ENCODE assay signal across 10 cellular contexts in the genomic region with DNA sequence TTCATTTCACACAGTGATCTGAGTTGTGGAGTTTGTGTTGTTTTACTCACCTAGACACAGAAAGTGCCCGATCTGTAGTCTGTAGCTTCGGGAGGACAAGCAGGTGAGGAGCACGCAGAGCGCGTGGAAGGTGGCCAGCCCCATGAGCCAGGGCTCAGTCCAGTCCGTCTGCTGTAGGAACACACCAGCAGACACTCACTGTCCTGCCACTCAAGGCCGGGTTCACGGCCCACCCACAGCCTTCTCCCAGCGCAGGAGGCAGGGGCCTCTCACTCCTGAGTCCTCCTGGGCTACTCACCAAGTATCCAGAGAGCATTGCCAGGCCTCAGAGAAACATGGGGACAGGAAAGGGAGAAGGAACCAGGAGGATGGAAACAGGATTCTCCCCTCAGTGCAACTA. TPM values are rescaled to one million over a fixed set of nuclear protein-coding genes. Genes with fewer than 3 reads are reported as not detected.
DNase-seq lines count a peak whose midpoint lies in the region; ATAC-seq and TF ChIP-seq lines count a peak whose summit lies in the region.
"Had no signal": no experiment of that assay in that cellular context is flagged by ENCODE, and none has a peak within 500 bp of the region (broad histone marks: within the 10 kb centered on the region; RNA-seq: fewer than 3 reads in every experiment).

No MANE protein-coding gene starts in this region.

- peaks cover 45% of the 10 kb centered on the region for H3K79me2 ChIP-seq in hepatocyte

- peak overlapping the region; percentile 92 for H3K4me2 ChIP-seq in hepatocyte

- 94% methylated on average over 9 of the region's 9 CpGs for WGBS in hepatocyte (ENCODE audit: low lambda C conversion rate, missing lambda C conversion rate)
- WGBS in tibial nerve, 2 donors, result 87% methylated on average over 9 of the region's 9 CpGs

- H3K4me1 ChIP-seq in hepatocyte (ENCODE audit: insufficient read depth) (peaks cover 9% of the 10 kb centered on the region), tibial nerve (peaks cover 0 to 33% (median 8%) of the 10 kb centered on the region in 4 donors)
- H3K4me1 ChIP-seq: parathyroid adenoma had no signal

- CTCF ChIA-PET in activated naive CD4-positive, alpha-beta T cell treated with anti-CD3 and anti-CD28 coated beads, Interleukin-2, amount 10 ng/mL, durations not matched to agents 7 days and 5 days (lab: Charles Lee), result interaction anchor here (0.9 kb wide), 1 partner anchor 9 kb away, joined by 4 read pairs; no protein-coding TSS in a partner anchor

- H3K27me3 Mint-ChIP-seq in activated naive CD4-positive, alpha-beta T cell treated with anti-CD3 and anti-CD28 coated beads, Interleukin-2, amount 10 ng/mL, durations not matched to agents 7 days and 5 days, result no peaks in the 10 kb centered on the region

- peaks cover 36% of the 10 kb centered on the region for H4K20me1 ChIP-seq in hepatocyte (ENCODE audit: insufficient read depth, poor library complexity, severe bottlenecking)

- H3K36me3 Mint-ChIP-seq in activated naive CD4-positive, alpha-beta T cell treated with anti-CD3 and anti-CD28 coated beads, Interleukin-2, amount 10 ng/mL, durations not matched to agents 7 days and 5 days, result peaks cover 24% of the 10 kb centered on the region
- H3K36me3 Mint-ChIP-seq in activated naive CD4-positive, alpha-beta T cell treated with anti-CD3 and anti-CD28 coated beads, Interleukin-2, amount 50 U/mL, for 72 hours, result peaks cover 10 to 39% of the 10 kb centered on the region in 2 donors

- H3K4me3 ChIP-seq in hepatocyte, result no peak overlapping the region
- H3K4me3 ChIP-seq in tibial nerve, result no peak overlapping the region

- H3K9me3 Mint-ChIP-seq in activated naive CD4-positive, alpha-beta T cell treated with anti-CD3 and anti-CD28 coated beads, Interleukin-2, amount 10 ng/mL, durations not matched to agents 7 days and 5 days, result no peaks in the 10 kb centered on the region
- H3K9me3 Mint-ChIP-seq in activated naive CD4-positive, alpha-beta T cell treated with anti-CD3 and anti-CD28 coated beads, Interleukin-2, amount 50 U/mL, for 72 hours, result no peaks in the 10 kb centered on the region

- H3K4me3 Mint-ChIP-seq in activated naive CD4-positive, alpha-beta T cell treated with anti-CD3 and anti-CD28 coated beads, Interleukin-2, amount 10 ng/mL, durations not matched to agents 7 days and 5 days, result peak overlapping the region; percentile 88

- H3K27me3 ChIP-seq in hepatocyte (no peaks in the 10 kb centered on the region), tibial nerve (no peaks in the 10 kb centered on the region)

- TF ChIP-seq EP300 in tibial nerve (IDR thresholded peaks at IDR 0.05), result no peak

- ATAC-seq in activated naive CD4-positive, alpha-beta T cell treated with anti-CD3 and anti-CD28 coated beads, Interleukin-2, amount 50 U/mL, for 72 hours, result no peak

- no peaks in the 10 kb centered on the region for H3K36me3 ChIP-seq in hepatocyte (replicated peaks; ENCODE audit: insufficient read depth, low read depth)
- H3K36me3 ChIP-seq in tibial nerve, result peaks cover 0 to 32% (median 6%) of the 10 kb centered on the region in 3 donors

- TF ChIP-seq CTCF in VCaP (conservative IDR thresholded peaks at IDR 0.05) (no peak), hepatocyte (IDR thresholded peaks at IDR 0.05; ENCODE audit: poor library complexity) (no peak), tibial nerve (IDR thresholded peaks at IDR 0.05) (no peak)

- no peaks in the 10 kb centered on the region for H3K9me3 ChIP-seq in hepatocyte (ENCODE audit: low read depth)
- H3K9me3 ChIP-seq in tibial nerve, result no peaks in the 10 kb centered on the region

- H2AFZ ChIP-seq in hepatocyte, result no peak overlapping the region

- H3K27ac ChIP-seq in VCaP, result peak overlapping the region; percentile 95
- H3K27ac ChIP-seq in hepatocyte, result peak overlapping the region; percentile 48
- H3K27ac ChIP-seq in tibial nerve, result peak overlapping the region in 3 of 4 donors; percentile 42 to 99 (median 99)

- no peak for DNase-seq in activated naive CD4-positive, alpha-beta T cell treated with anti-CD3 and anti-CD28 coated beads, Interleukin-2, amount 10 ng/mL, durations not matched to agents 7 days and 5 days
- no peak for DNase-seq in activated naive CD4-positive, alpha-beta T cell treated with anti-CD3 and anti-CD28 coated beads, Interleukin-2, amount 50 U/mL, for 72 hours (ENCODE audit: low spot score in 2 of 2)
- DNase-seq in hepatocyte (ENCODE audit: low spot score) (no peak), tibial nerve (ENCODE audit: low spot score in 2 of 2) (no peak), NCI-H2081 treated with DMSO at 0.1 percent for 48 hours (lab: John Stamatoyannopoulos, UW) (no peak), NOMO-1 (lab: John Stamatoyannopoulos, UW; ENCODE audit: unreplicated experiment in 2 of 2) (no peak), germinal center (ENCODE audit: low spot score) (no peak)
- DNase-seq: NCI-H1417 treated with DMSO at 0.1 percent for 48 hours had no signal

- peak overlapping the region; percentile 85 for H3K27ac Mint-ChIP-seq in activated naive CD4-positive, alpha-beta T cell treated with anti-CD3 and anti-CD28 coated beads, Interleukin-2, amount 10 ng/mL, durations not matched to agents 7 days and 5 days
- peak overlapping the region in 1 of 2 donors; percentile 92 for H3K27ac Mint-ChIP-seq in activated naive CD4-positive, alpha-beta T cell treated with anti-CD3 and anti-CD28 coated beads, Interleukin-2, amount 50 U/mL, for 72 hours

- H3K4me1 Mint-ChIP-seq in activated naive CD4-positive, alpha-beta T cell treated with anti-CD3 and anti-CD28 coated beads, Interleukin-2, amount 10 ng/mL, durations not matched to agents 7 days and 5 days, result peaks cover 44% of the 10 kb centered on the region

- TF ChIP-seq POLR2A in tibial nerve (IDR thresholded peaks at IDR 0.05), result no peak

- H3K9me2 ChIP-seq in hepatocyte (replicated peaks; ENCODE audit: insufficient read depth), result no peaks in the 10 kb centered on the region

RNA-seq across cellular contexts. Expression of gene TMEM18, which starts 1.7 kb away (rescaled TPM):
- total RNA-seq in activated naive CD4-positive, alpha-beta T cell treated with anti-CD3 and anti-CD28 coated beads, Interleukin-2, amount 50 U/mL, for 72 hours, result 10 to 100 TPM; 27.0 to 36.9 TPM
- total RNA-seq in hepatocyte, result 35.2 and 35.4 TPM in 2 replicates
- polyA plus RNA-seq in hepatocyte, result 43.1 and 47.1 TPM in 2 replicates
- 10 to 100 TPM; 20.1 to 44.1 (median 23.4) TPM for total RNA-seq in tibial nerve

Comparison
In these comparisons a context has a peak if more than half of its experiments do, and no peak if none do; other contexts are left out.
1. H3K27ac ChIP-seq: peak in every context shown above with its lines; median percentile 99 in tibial nerve; 95 in VCaP; 48 in hepatocyte.